In the genomic region with DNA sequence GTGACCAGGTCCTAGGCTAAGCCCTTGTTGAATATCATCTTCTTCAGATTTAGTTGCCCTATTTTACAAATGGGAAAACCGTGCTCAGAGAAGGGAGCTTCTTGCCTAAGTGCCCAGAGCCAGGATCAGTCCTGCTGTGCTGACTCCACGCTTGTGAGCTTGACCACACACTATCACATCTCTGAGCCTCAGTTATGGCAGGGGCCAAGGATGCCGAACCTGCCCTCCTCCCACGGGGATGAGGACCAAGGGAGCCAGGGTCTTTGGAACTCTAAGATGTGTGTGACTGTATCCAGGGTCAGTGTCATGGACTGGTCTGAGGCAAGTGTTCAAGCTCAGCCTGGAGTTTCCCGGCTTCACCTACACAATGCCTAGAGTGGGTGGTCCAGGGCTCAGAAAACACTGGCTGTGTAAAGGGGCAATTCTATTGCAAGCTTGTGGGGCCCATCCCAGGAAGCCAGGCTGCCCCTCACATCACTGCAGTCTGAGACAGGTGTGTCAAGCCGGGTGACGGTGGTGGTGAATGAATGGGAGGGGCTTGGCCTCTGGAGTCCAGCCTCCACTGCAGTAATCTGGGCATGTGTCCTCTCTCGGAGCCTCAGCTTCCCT, we compare ENCODE assay signal across 20 cellular contexts.
"Had no signal": no experiment of that assay in that cellular context is flagged by ENCODE, and none has a peak within 500 bp of the region (broad histone marks: within the 10 kb centered on the region; RNA-seq: fewer than 3 reads in every experiment).

No MANE protein-coding gene starts in this region.

- ATAC-seq: effector memory CD8-positive, alpha-beta T cell; gastroesophageal sphincter; stimulated activated effector memory CD8-positive, alpha-beta T cell treated with anti-CD3 and anti-CD28 coated beads, Interleukin-12 subunit alpha, Interleukin-12 subunit beta, amount 100 ng/mL, for 72 hours; stimulated activated naive CD8-positive, alpha-beta T cell treated with anti-CD3 and anti-CD28 coated beads, Interleukin-15, Interleukin-2, amounts not matched to agents 100 U/mL and 50 U/mL, for 24 hours had no signal

- H3K36me3 Mint-ChIP-seq: stimulated activated effector memory CD8-positive, alpha-beta T cell treated with anti-CD3 and anti-CD28 coated beads, Interleukin-12 subunit alpha, Interleukin-12 subunit beta, amount 100 ng/mL, for 72 hours had no signal

- DNase-seq: effector memory CD8-positive, alpha-beta T cell; esophagus squamous epithelium; foreskin fibroblast; glutamatergic neuron; kidney glomerular epithelial cell; midbrain; nephron progenitor cell; small intestine; stimulated activated CD4-positive, alpha-beta T cell treated with anti-CD3 and anti-CD28 coated beads, Interleukin-12 subunit alpha, Interleukin-12 subunit beta, amount 100 ng/mL, for 4 hours; stimulated activated CD8-positive, alpha-beta memory T cell treated with anti-CD3 and anti-CD28 coated beads, Interleukin-4, amount 100 ng/mL, for 48 hours; stimulated activated naive CD8-positive, alpha-beta T cell treated with anti-CD3 and anti-CD28 coated beads, Interleukin-15, Interleukin-2, amounts not matched to agents 100 U/mL and 50 U/mL, for 24 hours; thyroid gland; upper lobe of left lung had no signal

- H3K27ac Mint-ChIP-seq: dendritic cell treated with granulocyte-macrophage colony-stimulating factor and Interleukin-4, amounts not matched to agents 40 ng/mL and 50 ng/mL, for 4 days; effector memory CD8-positive, alpha-beta T cell; nephron progenitor cell; stimulated activated effector memory CD8-positive, alpha-beta T cell treated with anti-CD3 and anti-CD28 coated beads, Interleukin-12 subunit alpha, Interleukin-12 subunit beta, amount 100 ng/mL, for 72 hours had no signal

- H3K27me3 ChIP-seq: gastroesophageal sphincter, right atrium auricular region, suprapubic skin, thyroid gland, upper lobe of left lung, uterus had no signal

- H3K27me3 Mint-ChIP-seq: dendritic cell treated with granulocyte-macrophage colony-stimulating factor and Interleukin-4, amounts not matched to agents 40 ng/mL and 50 ng/mL, for 4 days had no signal

- H3K9me3 ChIP-seq: thyroid gland had no signal

- H3K27ac ChIP-seq: esophagus squamous epithelium, gastroesophageal sphincter, right atrium auricular region, suprapubic skin, thyroid gland, upper lobe of left lung, uterus had no signal

- H3K36me3 ChIP-seq: esophagus squamous epithelium, gastroesophageal sphincter, right atrium auricular region, suprapubic skin, thyroid gland, upper lobe of left lung, uterus had no signal

- H3K4me3 Mint-ChIP-seq: central memory CD8-positive, alpha-beta T cell; dendritic cell treated with granulocyte-macrophage colony-stimulating factor and Interleukin-4, amounts not matched to agents 40 ng/mL and 50 ng/mL, for 4 days; effector memory CD8-positive, alpha-beta T cell; nephron progenitor cell; stimulated activated effector memory CD8-positive, alpha-beta T cell treated with anti-CD3 and anti-CD28 coated beads, Interleukin-12 subunit alpha, Interleukin-12 subunit beta, amount 100 ng/mL, for 72 hours had no signal

- H3K4me1 ChIP-seq: esophagus squamous epithelium, gastroesophageal sphincter, right atrium auricular region, suprapubic skin, thyroid gland, upper lobe of left lung, uterus had no signal

- H3K4me3 ChIP-seq: esophagus squamous epithelium, gastroesophageal sphincter, right atrium auricular region, suprapubic skin, thyroid gland, upper lobe of left lung, uterus had no signal

- H3K4me1 Mint-ChIP-seq: central memory CD8-positive, alpha-beta T cell; nephron progenitor cell; stimulated activated effector memory CD8-positive, alpha-beta T cell treated with anti-CD3 and anti-CD28 coated beads, Interleukin-12 subunit alpha, Interleukin-12 subunit beta, amount 100 ng/mL, for 72 hours had no signal
